9 cellular contexts compared by ENCODE assay signal in the genomic region with DNA sequence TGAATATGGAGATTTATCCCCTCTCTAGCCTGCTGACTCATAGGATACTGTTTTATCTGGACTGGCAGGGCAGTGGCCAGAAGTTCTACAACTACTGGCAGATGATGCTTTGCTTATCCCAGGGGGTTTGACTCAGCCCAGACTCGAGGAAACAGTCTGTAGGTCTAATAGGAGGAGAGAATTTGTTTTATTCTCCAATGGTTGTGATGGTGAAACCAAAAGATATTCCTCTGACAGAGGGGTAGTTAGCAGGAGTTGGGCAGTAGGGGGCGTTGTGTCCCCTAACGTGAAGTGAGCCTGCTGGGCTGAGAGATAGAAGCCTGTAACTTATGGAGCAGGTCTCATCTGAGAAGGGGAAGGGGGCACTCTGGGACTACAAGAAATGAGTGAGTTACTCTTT.
DNase-seq lines count a peak whose midpoint lies in the region; ATAC-seq and TF ChIP-seq lines count a peak whose summit lies in the region.
"Had no signal": no experiment of that assay in that cellular context is flagged by ENCODE, and none has a peak within 500 bp of the region (broad histone marks: within the 10 kb centered on the region; RNA-seq: fewer than 3 reads in every experiment).

No MANE protein-coding gene starts in this region.

- no peaks in the 10 kb centered on the region for H4K20me1 ChIP-seq in OCI-LY1 (ENCODE audit: insufficient read depth, low read length)

- H3K4me3 ChIP-seq in OCI-LY1 (ENCODE audit: low read depth, low read length, poor library complexity, severe bottlenecking) (no peak overlapping the region), fibroblast of pulmonary artery (replicated peaks; ENCODE audit: low read depth, low read length) (no peak overlapping the region)

- H3F3A ChIP-seq in OCI-LY1 (ENCODE audit: insufficient read depth, low read length), result no peaks in the 10 kb centered on the region

- no peaks in the 10 kb centered on the region for H3K36me3 ChIP-seq in OCI-LY1 (ENCODE audit: insufficient read depth, low read length)

- H3K4me1 ChIP-seq in OCI-LY1 (ENCODE audit: insufficient read depth, low read length, severe bottlenecking), result no peaks in the 10 kb centered on the region
- H3K4me1 ChIP-seq: parathyroid adenoma had no signal

- H3K4me2 ChIP-seq in OCI-LY1 (ENCODE audit: low read length), result no peak overlapping the region

- H3K9me3 ChIP-seq in OCI-LY1 (ENCODE audit: low read length), result no peaks in the 10 kb centered on the region

- TF ChIP-seq CTCF in OCI-LY1 (IDR thresholded peaks at IDR 0.05; ENCODE audit: low read length), result peak; percentile 69
- TF ChIP-seq CTCF in fibroblast of pulmonary artery (IDR thresholded peaks at IDR 0.05; ENCODE audit: low read length, missing control alignments), result peak; percentile 31

- no peak overlapping the region for H3K27ac ChIP-seq in OCI-LY1 (ENCODE audit: low read depth, low read length, poor library complexity, severe bottlenecking)
- H3K27ac ChIP-seq: parathyroid adenoma had no signal

- ATAC-seq in Right ventricle myocardium inferior, result peak; percentile 67

- intact Hi-C loops in Right ventricle myocardium inferior (cut with DNase I), result loop anchor here (5.0 kb wide), 2 partner anchors 81 to 156 kb away; no protein-coding TSS in a partner anchor
- intact Hi-C loops in cardiac septum (cut with DNase I), result no loop called here

- H2AFZ ChIP-seq in OCI-LY1 (ENCODE audit: low read length), result no peak overlapping the region
- H2AFZ ChIP-seq: parathyroid adenoma had no signal

- H3K9me2 ChIP-seq in OCI-LY1 (ENCODE audit: low read depth, low read length), result no peaks in the 10 kb centered on the region

- no peak overlapping the region for H3K9ac ChIP-seq in OCI-LY1 (ENCODE audit: low read length)
- H3K9ac ChIP-seq: parathyroid adenoma had no signal

- H3K79me2 ChIP-seq in OCI-LY1 (ENCODE audit: insufficient read depth, low read length), result no peaks in the 10 kb centered on the region
- H3K79me2 ChIP-seq: parathyroid adenoma had no signal

- no peaks in the 10 kb centered on the region for H3K27me3 ChIP-seq in OCI-LY1 (ENCODE audit: insufficient read depth, low read length)

- DNase-seq in Right ventricle myocardium inferior (ENCODE audit: missing footprints) (no peak), cardiac septum (ENCODE audit: low spot score) (no peak), fibroblast of pulmonary artery (ENCODE audit: low read depth) (peak; percentile 19), superior temporal gyrus (ENCODE audit: extremely low spot score) (peak; percentile 12), DMS153 (lab: John Stamatoyannopoulos, UW) (no peak)
- DNase-seq in effector CD8-positive, alpha-beta T cell (lab: John Stamatoyannopoulos, UW), result no peak
- no peak for DNase-seq in activated CD8-positive, alpha-beta memory T cell treated with anti-CD3 and anti-CD28 coated beads, Interleukin-2, amount 50 U/mL, for 4 hours

Comparison
In these comparisons a context has a peak if more than half of its experiments do, and no peak if none do; other contexts are left out.
1. DNase-seq: peak in fibroblast of pulmonary artery (single experiment) and superior temporal gyrus (single experiment); none in Right ventricle myocardium inferior (single experiment), cardiac septum (single experiment), effector CD8-positive, alpha-beta T cell (single experiment), activated CD8-positive, alpha-beta memory T cell treated with anti-CD3 and anti-CD28 coated beads, Interleukin-2, amount 50 U/mL, for 4 hours (single experiment) and DMS153 (single experiment).